In the genomic region with DNA sequence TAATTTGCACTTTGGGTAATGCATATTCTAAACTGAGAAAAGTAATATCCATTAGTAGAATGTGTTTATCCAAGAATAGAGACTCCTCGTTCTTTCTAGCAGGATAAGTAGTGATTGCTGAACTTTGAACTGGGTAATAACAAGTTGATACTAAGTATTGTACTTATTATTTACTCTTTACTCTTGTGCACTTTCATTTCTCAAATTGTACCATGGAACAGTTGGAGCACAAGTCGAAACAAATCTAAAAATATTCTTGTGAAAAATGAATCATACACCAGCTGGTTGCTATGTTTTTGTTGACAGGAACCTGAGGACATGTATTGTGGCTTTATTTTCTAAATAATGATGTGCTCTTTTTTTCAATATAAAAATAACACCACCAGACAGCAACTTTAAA, we compare ENCODE assay signal across 24 cellular contexts.
DNase-seq lines count a peak whose midpoint lies in the region; ATAC-seq, FAIRE-seq and TF ChIP-seq lines count a peak whose summit lies in the region.
"Had no signal": no experiment of that assay in that cellular context is flagged by ENCODE, and none has a peak within 500 bp of the region (broad histone marks: within the 10 kb centered on the region; RNA-seq: fewer than 3 reads in every experiment).

No MANE protein-coding gene starts in this region.

- H3K9me3 Mint-ChIP-seq in activated T-helper 2 cell treated with anti-CD3 and anti-CD28 coated beads, Interferon-gamma antibody, Interleukin-2, Interleukin-4, amounts not matched to agents 10 μg/mL and 5 μg/mL and 100 μg/mL, durations not matched to agents 14 hours and 24 hours and 36 hours = no peaks in the 10 kb centered on the region
- H3K9me3 Mint-ChIP-seq: activated T-cell treated with anti-CD3 and anti-CD28 coated beads, Interleukin-2, amount 50 U/mL, for 72 hours; effector memory CD8-positive, alpha-beta T cell had no signal

- no peak overlapping the region for H3K4me3 ChIP-seq in GM12878
- H3K4me3 ChIP-seq: esophagus muscularis mucosa, transverse colon had no signal

- H3K4me3 Mint-ChIP-seq in activated T-helper 2 cell treated with anti-CD3 and anti-CD28 coated beads, Interferon-gamma antibody, Interleukin-2, Interleukin-4, amounts not matched to agents 10 μg/mL and 5 μg/mL and 100 μg/mL, durations not matched to agents 14 hours and 24 hours and 36 hours (ENCODE audit: low read depth) = no peak overlapping the region
- H3K4me3 Mint-ChIP-seq: activated T-cell treated with anti-CD3 and anti-CD28 coated beads, Interleukin-2, amount 50 U/mL, for 72 hours; effector memory CD8-positive, alpha-beta T cell; nephron had no signal

- no peak for TF ChIP-seq EP300 in GM12878 (IDR thresholded peaks at IDR 0.05; ENCODE audit: borderline replicate concordance in 1 of 2, control insufficient read depth in 1 of 2, low read depth in 2 of 2, low read length in 2 of 2)

- H3K36me3 ChIP-seq in GM12878 (ENCODE audit: control insufficient read depth in 2 of 2, insufficient read depth in 2 of 2, low read length in 1 of 2) = no peaks in the 10 kb centered on the region
- H3K36me3 ChIP-seq: esophagus muscularis mucosa, transverse colon had no signal

- no peak overlapping the region for H3K27ac ChIP-seq in GM12878 (ENCODE audit: control insufficient read depth, insufficient read depth)
- H3K27ac ChIP-seq: esophagus muscularis mucosa, transverse colon had no signal

- BruUV-seq in GM12878 (replicated peaks; lab: Mats Ljungman, UMichigan) = no TSS peak

- H3K9me3 ChIP-seq in GM12878 (replicated peaks; ENCODE audit: control insufficient read depth, insufficient read depth, low read length) = no peaks in the 10 kb centered on the region
- H3K9me3 ChIP-seq: esophagus muscularis mucosa, transverse colon had no signal

- FAIRE-seq in GM12878 (lab: Jason Lieb, UNC) = no peak
- FAIRE-seq: astrocyte had no signal

- no peak overlapping the region for H2AFZ ChIP-seq in GM12878 (ENCODE audit: control insufficient read depth, low read depth, low read length)

- no peak for TF ChIP-seq RAD21 in GM12878 (IDR thresholded peaks at IDR 0.05; ENCODE audit: insufficient read depth, low read depth, low read length)

- DNase-seq in GM12878 (ENCODE audit: low read depth, low spot score) = no peak
- DNase-seq in superior temporal gyrus (ENCODE audit: extremely low spot score) = peak; percentile 36
- DNase-seq in retina = no peak
- DNase-seq in Ammon's horn (ENCODE audit: low spot score) = no peak
- no peak for DNase-seq in activated T-helper 2 cell treated with anti-CD3 and anti-CD28 coated beads, Interferon-gamma antibody, Interleukin-2, Interleukin-4, amounts not matched to agents 10 μg/mL and 5 μg/mL and 100 μg/mL, durations not matched to agents 14 hours and 24 hours and 36 hours (ENCODE audit: low spot score)
- DNase-seq: activated CD4-positive, CD25-positive, alpha-beta regulatory T cell treated with anti-CD3 and anti-CD28 coated beads, Interleukin-2, amount 50 U/mL, for 72 hours; activated naive CD4-positive, alpha-beta T cell treated with anti-CD3 and anti-CD28 coated beads, Interleukin-2, amount 50 U/mL, for 16 hours; activated T-cell treated with anti-CD3 and anti-CD28 coated beads, Interleukin-2, amount 50 U/mL, for 72 hours; COR-L47; effector memory CD8-positive, alpha-beta T cell; HCEC 1CT; KBM-7; NCI-H187 treated with DMSO at 0.1 percent for 48 hours; NCI-H345; posterior cingulate gyrus; SHP77; stimulated activated CD4-positive, alpha-beta T cell treated with anti-CD3 and anti-CD28 coated beads, Interleukin-2, amount 100 ng/mL, for 48 hours; stimulated activated naive CD4-positive, alpha-beta T cell treated with Interleukin-2 at 50 U/mL for 16 hours; transverse colon had no signal

- no peak overlapping the region for H3K9ac ChIP-seq in GM12878 (ENCODE audit: control insufficient read depth, insufficient read depth, low read length)

- intact Hi-C loops in GM12878 (cut with micrococcal nuclease; ENCODE audit: unreplicated experiment) = no loop called here
- intact Hi-C loops in activated T-helper 2 cell treated with anti-CD3 and anti-CD28 coated beads, Interferon-gamma antibody, Interleukin-2, Interleukin-4, amounts not matched to agents 10 μg/mL and 5 μg/mL and 100 μg/mL, durations not matched to agents 14 hours and 24 hours and 36 hours (cut with micrococcal nuclease) = no loop called here

- ATAC-seq in GM19395 (IDR thresholded peaks at IDR 0.05; ENCODE audit: unreplicated experiment) (peak; percentile 45), HG02884 (IDR thresholded peaks at IDR 0.05; ENCODE audit: unreplicated experiment) (peak; percentile 43), GM12878 (no peak)
- ATAC-seq: activated T-cell treated with anti-CD3 and anti-CD28 coated beads, Interleukin-2, amount 50 U/mL, for 72 hours; effector memory CD8-positive, alpha-beta T cell had no signal

- peak overlapping the region; percentile 28; the same call in 1 of the 2 replicates for H3K4me2 ChIP-seq in GM12878 (ENCODE audit: control insufficient read depth, insufficient read depth)

- H3K27me3 ChIP-seq in GM12878 (replicated peaks in 1 of 2; ENCODE audit: control insufficient read depth in 2 of 2, insufficient read depth in 2 of 2, low read length in 1 of 2) = no peaks in the 10 kb centered on the region
- H3K27me3 ChIP-seq: esophagus muscularis mucosa, transverse colon had no signal

- RAD21 ChIA-PET in GM12878 (lab: Charles Lee; ENCODE audit: unreplicated experiment) = no interaction called here

- in situ Hi-C loops in GM12878 (cut with MboI) = no loop called here

- H3K27ac Mint-ChIP-seq in activated T-helper 2 cell treated with anti-CD3 and anti-CD28 coated beads, Interferon-gamma antibody, Interleukin-2, Interleukin-4, amounts not matched to agents 10 μg/mL and 5 μg/mL and 100 μg/mL, durations not matched to agents 14 hours and 24 hours and 36 hours = no peak overlapping the region
- H3K27ac Mint-ChIP-seq: activated T-cell treated with anti-CD3 and anti-CD28 coated beads, Interleukin-2, amount 50 U/mL, for 72 hours; effector memory CD8-positive, alpha-beta T cell; nephron had no signal

- no peak for TF ChIP-seq POLR2A in GM12878 (IDR thresholded peaks at IDR 0.05; ENCODE audit: low read depth, low read length)

- H4K20me1 ChIP-seq in GM12878 (ENCODE audit: control insufficient read depth, insufficient read depth) = no peaks in the 10 kb centered on the region

- TF ChIP-seq CTCF in GM12878 (IDR thresholded peaks at IDR 0.05 in 2 of 3, conservative IDR thresholded peaks at IDR 0.05 in 1 of 3; ENCODE audit: control insufficient read depth in 2 of 3, extremely low read depth in 1 of 3, insufficient read depth in 1 of 3, low read depth in 3 of 3, low read length in 3 of 3) = no peak

- peaks cover 5% of the 10 kb centered on the region for H3K4me1 ChIP-seq in GM12878 (ENCODE audit: control insufficient read depth, insufficient read depth, low read length)
- H3K4me1 ChIP-seq: esophagus muscularis mucosa, transverse colon had no signal

- H3K36me3 Mint-ChIP-seq in activated T-helper 2 cell treated with anti-CD3 and anti-CD28 coated beads, Interferon-gamma antibody, Interleukin-2, Interleukin-4, amounts not matched to agents 10 μg/mL and 5 μg/mL and 100 μg/mL, durations not matched to agents 14 hours and 24 hours and 36 hours (ENCODE audit: low read depth) = no peaks in the 10 kb centered on the region

- H3K4me1 Mint-ChIP-seq in activated T-helper 2 cell treated with anti-CD3 and anti-CD28 coated beads, Interferon-gamma antibody, Interleukin-2, Interleukin-4, amounts not matched to agents 10 μg/mL and 5 μg/mL and 100 μg/mL, durations not matched to agents 14 hours and 24 hours and 36 hours (ENCODE audit: low read depth) = peaks cover 1% of the 10 kb centered on the region

- H3K27me3 Mint-ChIP-seq in activated T-helper 2 cell treated with anti-CD3 and anti-CD28 coated beads, Interferon-gamma antibody, Interleukin-2, Interleukin-4, amounts not matched to agents 10 μg/mL and 5 μg/mL and 100 μg/mL, durations not matched to agents 14 hours and 24 hours and 36 hours (ENCODE audit: low read depth) = peaks cover 22% of the 10 kb centered on the region

- SMC1A ChIA-PET in GM12878 (lab: Charles Lee; ENCODE audit: uncharacterized antibody, unreplicated experiment) = no interaction called here

- POLR2A ChIA-PET in GM12878 (lab: Charles Lee) = no interaction called here

- H3K79me2 ChIP-seq in GM12878 (ENCODE audit: control insufficient read depth, insufficient read depth, low read length) = no peaks in the 10 kb centered on the region

- 0% methylated on average over 2 of the region's 2 CpGs for WGBS in GM12878 (ENCODE audit: insufficient coverage, insufficient replicate concordance, low lambda C conversion rate, missing lambda C conversion rate)

- CTCF ChIA-PET in GM12878 (lab: Yijun Ruan, JAX) = no interaction called here

TF ChIP-seq in GM12878, 131 proteins besides CTCF, POLR2A, EP300 and RAD21:
- no peak for TF ChIP-seq ZNF274 (IDR thresholded peaks at IDR 0.05; ENCODE audit: insufficient read depth, insufficient read length)
- no peak for TF ChIP-seq FOXK2 (IDR thresholded peaks at IDR 0.05)
- TF ChIP-seq YBX1 (IDR thresholded peaks at IDR 0.05) = no peak
- TF ChIP-seq PML (IDR thresholded peaks at IDR 0.05; ENCODE audit: low read length) = no peak
- TF ChIP-seq MEF2A (IDR thresholded peaks at IDR 0.05; ENCODE audit: insufficient read depth, low read depth, low read length) = peak; percentile 57; the same call in 1 of the 2 replicates
- TF ChIP-seq NR2C1 (IDR thresholded peaks at IDR 0.05) = no peak
- TF ChIP-seq BMI1 (IDR thresholded peaks at IDR 0.05; ENCODE audit: borderline replicate concordance) = no peak
